Comparison of ENCODE assay signal across 11 cellular contexts in the genomic region with DNA sequence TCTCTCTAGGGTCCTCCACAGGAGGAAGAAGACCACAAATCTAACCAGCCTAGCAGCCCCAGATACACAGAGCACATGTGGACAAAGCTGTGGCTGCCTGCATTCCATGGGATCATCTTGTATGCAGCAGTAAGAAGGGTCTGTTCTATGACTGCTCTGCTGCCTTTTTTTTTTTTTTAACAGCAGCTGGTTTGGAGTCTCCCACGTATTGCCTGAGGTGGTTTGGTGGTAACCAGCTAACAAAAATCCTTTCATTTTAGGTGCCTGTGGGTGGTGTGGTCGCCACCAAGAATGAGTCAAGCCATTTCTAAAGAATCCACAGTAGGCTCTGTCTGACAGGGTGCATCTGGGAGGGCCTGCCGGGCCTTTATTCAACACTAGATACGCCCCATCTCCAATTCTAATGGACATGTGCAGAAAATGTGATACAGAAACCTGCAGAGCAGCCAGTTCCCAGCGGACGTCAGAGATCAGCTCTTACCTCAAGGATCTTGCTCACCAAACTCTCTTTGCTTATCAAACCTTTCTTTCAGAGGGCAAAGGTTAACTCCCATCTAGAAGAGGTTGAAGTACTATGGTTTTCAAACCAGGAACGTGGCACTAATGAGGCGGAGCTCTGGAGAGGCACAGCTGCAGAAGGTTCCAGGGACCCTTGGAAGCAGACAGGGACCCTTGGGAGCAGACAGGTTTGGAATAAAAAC. TPM values are rescaled to one million over a fixed set of nuclear protein-coding genes. Genes with fewer than 3 reads are reported as not detected.
DNase-seq lines count a peak whose midpoint lies in the region; ATAC-seq lines count a peak whose summit lies in the region.
"Had no signal": no experiment of that assay in that cellular context is flagged by ENCODE, and none has a peak within 500 bp of the region (broad histone marks: within the 10 kb centered on the region; RNA-seq: fewer than 3 reads in every experiment).

No MANE protein-coding gene starts in this region.

- H3K4me1 Mint-ChIP-seq in activated T-cell treated with anti-CD3 and anti-CD28 coated beads, Interleukin-2, amount 50 U/mL, for 72 hours (ENCODE audit: low read depth), result peaks cover 27% of the 10 kb centered on the region

- WGBS in mesenchymal stem cell, result 70% methylated on average over 8 of the region's 8 CpGs

- H4K8ac ChIP-seq in mesenchymal stem cell (ENCODE audit: low read length), result no peak overlapping the region

- H3K9ac ChIP-seq in mesenchymal stem cell (ENCODE audit: low read length), result no peak overlapping the region

- no peak overlapping the region for H2AFZ ChIP-seq in mesenchymal stem cell (ENCODE audit: low read depth, low read length)

- no peak overlapping the region for H4K91ac ChIP-seq in mesenchymal stem cell (ENCODE audit: low read length)

- H2AK5ac ChIP-seq in mesenchymal stem cell (ENCODE audit: low read length, severe bottlenecking), result no peak overlapping the region

- H3K4me2 ChIP-seq in mesenchymal stem cell (ENCODE audit: low read length, poor library complexity, severe bottlenecking), result no peak overlapping the region

- ATAC-seq in activated T-cell treated with anti-CD3 and anti-CD28 coated beads, Interleukin-2, amount 50 U/mL, for 72 hours (replicated peaks in 1 of 2), result peak; percentile 97
- no peak for ATAC-seq in GM21390 (IDR thresholded peaks at IDR 0.05; ENCODE audit: unreplicated experiment)
- ATAC-seq in GM19452 (IDR thresholded peaks at IDR 0.05; ENCODE audit: unreplicated experiment), result no peak
- no peak for ATAC-seq in left lobe of liver

- H3K27me3 Mint-ChIP-seq in activated T-cell treated with anti-CD3 and anti-CD28 coated beads, Interleukin-2, amount 50 U/mL, for 72 hours (ENCODE audit: low read depth), result peaks cover 52% of the 10 kb centered on the region

- H3K4me1 ChIP-seq in mesenchymal stem cell (ENCODE audit: control insufficient read depth, insufficient read depth, low read depth, low read length), result peaks cover 9% of the 10 kb centered on the region

- peaks cover 10% of the 10 kb centered on the region for H3K79me1 ChIP-seq in mesenchymal stem cell (replicated peaks; ENCODE audit: low read length, poor library complexity, severe bottlenecking)

- H2BK120ac ChIP-seq in mesenchymal stem cell (ENCODE audit: low read depth, low read length), result no peak overlapping the region

- no peak overlapping the region for H3K4ac ChIP-seq in mesenchymal stem cell (ENCODE audit: low read depth in 1 of 2, low read length in 2 of 2)

- no peak overlapping the region for H2BK5ac ChIP-seq in mesenchymal stem cell (ENCODE audit: low read depth, low read length, poor library complexity, severe bottlenecking)

- no peak overlapping the region for H3K4me3 ChIP-seq in mesenchymal stem cell (ENCODE audit: insufficient read depth in 1 of 2, low read depth in 1 of 2, low read length in 2 of 2)

- peaks cover 4% of the 10 kb centered on the region in 2 donors for H3K9me3 Mint-ChIP-seq in activated T-cell treated with anti-CD3 and anti-CD28 coated beads, Interleukin-2, amount 50 U/mL, for 72 hours

- peaks cover 0 to 46% of the 10 kb centered on the region in 2 experiments for H3K36me3 ChIP-seq in mesenchymal stem cell (ENCODE audit: control insufficient read depth in 1 of 2, insufficient read depth in 2 of 2, low read depth in 1 of 2, low read length in 2 of 2)

- no peak overlapping the region for H3K23ac ChIP-seq in mesenchymal stem cell (ENCODE audit: low read length in 2 of 2)

- DNase-seq in A172 (ENCODE audit: low spot score), result peak; percentile 89
- DNase-seq in HT1080 (ENCODE audit: low read depth), result peak; percentile 69
- DNase-seq in activated T-cell treated with anti-CD3 and anti-CD28 coated beads, Interleukin-2, amount 50 U/mL, for 72 hours, result peak; percentile 82 to 86
- DNase-seq in mesenchymal stem cell, result peak; percentile 67
- DNase-seq in UCSD-AML1 (lab: John Stamatoyannopoulos, UW; ENCODE audit: unreplicated experiment), result no peak
- DNase-seq in left lobe of liver (ENCODE audit: low spot score), result no peak
- DNase-seq: COR-L47, hippocampal formation, NCI-H1436 treated with DMSO at 0.1 percent for 48 hours had no signal

- no peak overlapping the region for H3K14ac ChIP-seq in mesenchymal stem cell (ENCODE audit: low read length in 2 of 2)

- no peak overlapping the region for H2BK12ac ChIP-seq in mesenchymal stem cell (ENCODE audit: low read length in 2 of 2)

- H3K36me3 Mint-ChIP-seq in activated T-cell treated with anti-CD3 and anti-CD28 coated beads, Interleukin-2, amount 50 U/mL, for 72 hours (ENCODE audit: insufficient read depth in 2 of 2), result peaks cover 7 to 20% of the 10 kb centered on the region in 2 donors

- no peak overlapping the region for H3K18ac ChIP-seq in mesenchymal stem cell (ENCODE audit: low read depth in 1 of 2, low read length in 2 of 2)

- peaks cover 0 to 4% of the 10 kb centered on the region in 2 experiments for H3K27me3 ChIP-seq in mesenchymal stem cell (ENCODE audit: control insufficient read depth in 1 of 2, insufficient read depth in 1 of 2, low read length in 2 of 2)

- peak overlapping the region; percentile 39 to 58 for H3K4me3 Mint-ChIP-seq in activated T-cell treated with anti-CD3 and anti-CD28 coated beads, Interleukin-2, amount 50 U/mL, for 72 hours

- H3K27ac ChIP-seq in mesenchymal stem cell (ENCODE audit: low read length, poor library complexity, severe bottlenecking), result peak overlapping the region; percentile 50

- H3K9me3 ChIP-seq in mesenchymal stem cell (ENCODE audit: control insufficient read depth, low read length), result no peaks in the 10 kb centered on the region

- H2BK15ac ChIP-seq in mesenchymal stem cell (ENCODE audit: low read depth, poor library complexity, severe bottlenecking), result no peak overlapping the region

- peak overlapping the region; percentile 34 for H3K27ac Mint-ChIP-seq in activated T-cell treated with anti-CD3 and anti-CD28 coated beads, Interleukin-2, amount 50 U/mL, for 72 hours

RNA-seq across cellular contexts. Expression of gene GNAS-AS1, which starts 32.0 kb away (rescaled TPM):
- 1.1 and 1.8 TPM in 2 replicates for total RNA-seq in A172 (2014; rRNA removed; shearing (Covaris generic))
- 5.0 and 6.0 TPM in 2 replicates for total RNA-seq in HT1080 (2014; rRNA removed; shearing (Covaris generic))
- 2.7 and 4.4 TPM in 2 replicates for polyA plus RNA-seq in HT1080 (2015; cell fraction: cytosol; rRNA removed)
- 1.8 and 2.2 TPM in 2 replicates for polyA plus RNA-seq in HT1080 (2015; cell fraction: nucleus; rRNA removed)
- total RNA-seq in activated T-cell treated with anti-CD3 and anti-CD28 coated beads, Interleukin-2, amount 50 U/mL, for 72 hours, result 1 to 10 TPM; 2.3 to 2.5 TPM
- 0.26 TPM for polyA plus RNA-seq in mesenchymal stem cell (2013, experiment 1 of 2)
- polyA plus RNA-seq in mesenchymal stem cell (2013, experiment 2 of 2), result 0.26 TPM
- total RNA-seq in left lobe of liver, result 0.35 TPM

RNA-seq across cellular contexts. Expression of gene GNAS, which starts 33.8 kb away (rescaled TPM):
- total RNA-seq in A172 (2014; rRNA removed; shearing (Covaris generic)), result 416 and 436 TPM in 2 replicates
- total RNA-seq in HT1080 (2014; rRNA removed; shearing (Covaris generic)), result 363 and 418 TPM in 2 replicates
- 779 and 879 TPM in 2 replicates for polyA plus RNA-seq in HT1080 (2015; cell fraction: cytosol; rRNA removed)
- polyA plus RNA-seq in HT1080 (2015; cell fraction: nucleus; rRNA removed), result 305 and 311 TPM in 2 replicates
- 100 to 1,000 TPM; 781 to 820 TPM for total RNA-seq in activated T-cell treated with anti-CD3 and anti-CD28 coated beads, Interleukin-2, amount 50 U/mL, for 72 hours
- polyA plus RNA-seq in mesenchymal stem cell (2013, experiment 1 of 2), result 1,046 TPM
- polyA plus RNA-seq in mesenchymal stem cell (2013, experiment 2 of 2), result 1,042 TPM
- 305 TPM for total RNA-seq in left lobe of liver

Comparison
In these comparisons a context has a peak if more than half of its experiments do, and no peak if none do; other contexts are left out.
1. DNase-seq: peak in A172 (single experiment), HT1080 (single experiment), activated T-cell treated with anti-CD3 and anti-CD28 coated beads, Interleukin-2, amount 50 U/mL, for 72 hours (2 of 2) and mesenchymal stem cell (single experiment); none in UCSD-AML1 (single experiment) and left lobe of liver (single experiment).
2. ATAC-seq: peak in activated T-cell treated with anti-CD3 and anti-CD28 coated beads, Interleukin-2, amount 50 U/mL, for 72 hours (2 of 2); none in GM21390 (single experiment), GM19452 (single experiment) and left lobe of liver (single experiment).